In the genomic region with DNA sequence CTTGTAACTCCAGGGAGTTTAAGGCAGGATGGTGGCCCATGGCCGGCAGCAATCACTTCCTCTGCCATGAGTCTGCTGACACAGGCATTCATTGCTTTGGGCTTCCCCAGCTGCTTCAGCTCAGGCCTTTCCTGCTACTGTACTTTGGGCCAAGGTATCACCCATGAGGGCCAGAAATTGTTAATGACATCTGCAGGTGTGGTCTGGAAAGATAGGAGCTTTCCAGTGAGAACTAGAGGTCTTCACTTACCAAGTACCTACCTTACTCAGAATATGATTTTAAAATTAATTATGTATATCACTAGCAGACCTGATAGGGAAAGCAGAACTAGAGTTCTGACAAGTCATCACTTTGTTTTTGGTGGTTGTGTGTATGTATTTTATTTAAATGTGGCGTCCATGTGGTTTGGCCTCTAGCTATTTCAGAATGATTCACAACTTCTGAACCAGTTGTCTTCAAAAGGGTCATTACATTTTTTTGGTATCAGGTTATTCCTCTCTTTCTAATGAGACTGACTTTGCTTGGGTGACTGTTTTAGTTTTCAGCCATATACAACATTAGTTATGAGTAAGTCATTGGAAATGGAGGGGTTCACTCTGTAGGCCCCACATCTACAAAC, we compare ENCODE assay signal across 1 cellular context.
A peak's percentile ranks its signal among the peaks of the same experiment; 100 is the strongest.
TF ChIP-seq lines count a peak whose summit lies in the region.

No MANE protein-coding gene starts in this region.

TF ChIP-seq in GM12878, 131 proteins besides CTCF, POLR2A, EP300 and RAD21 (continued from another document and continues in another):
- TF ChIP-seq, protein P1, sequence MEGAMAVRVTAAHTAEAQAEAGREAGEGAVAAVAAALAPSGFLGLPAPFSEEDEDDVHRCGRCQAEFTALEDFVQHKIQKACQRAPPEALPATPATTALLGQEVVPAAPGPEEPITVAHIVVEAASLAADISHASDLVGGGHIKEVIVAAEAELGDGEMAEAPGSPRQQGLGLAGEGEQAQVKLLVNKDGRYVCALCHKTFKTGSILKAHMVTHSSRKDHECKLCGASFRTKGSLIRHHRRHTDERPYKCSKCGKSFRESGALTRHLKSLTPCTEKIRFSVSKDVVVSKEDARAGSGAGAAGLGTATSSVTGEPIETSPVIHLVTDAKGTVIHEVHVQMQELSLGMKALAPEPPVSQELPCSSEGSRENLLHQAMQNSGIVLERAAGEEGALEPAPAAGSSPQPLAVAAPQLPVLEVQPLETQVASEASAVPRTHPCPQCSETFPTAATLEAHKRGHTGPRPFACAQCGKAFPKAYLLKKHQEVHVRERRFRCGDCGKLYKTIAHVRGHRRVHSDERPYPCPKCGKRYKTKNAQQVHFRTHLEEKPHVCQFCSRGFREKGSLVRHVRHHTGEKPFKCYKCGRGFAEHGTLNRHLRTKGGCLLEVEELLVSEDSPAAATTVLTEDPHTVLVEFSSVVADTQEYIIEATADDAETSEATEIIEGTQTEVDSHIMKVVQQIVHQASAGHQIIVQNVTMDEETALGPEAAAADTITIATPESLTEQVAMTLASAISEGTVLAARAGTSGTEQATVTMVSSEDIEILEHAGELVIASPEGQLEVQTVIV (IDR thresholded peaks at IDR 0.05; ENCODE audit: borderline replicate concordance, partially characterized antibody), result no peak
- no peak for TF ChIP-seq BMI1 (IDR thresholded peaks at IDR 0.05; ENCODE audit: borderline replicate concordance)
- TF ChIP-seq, protein P2, sequence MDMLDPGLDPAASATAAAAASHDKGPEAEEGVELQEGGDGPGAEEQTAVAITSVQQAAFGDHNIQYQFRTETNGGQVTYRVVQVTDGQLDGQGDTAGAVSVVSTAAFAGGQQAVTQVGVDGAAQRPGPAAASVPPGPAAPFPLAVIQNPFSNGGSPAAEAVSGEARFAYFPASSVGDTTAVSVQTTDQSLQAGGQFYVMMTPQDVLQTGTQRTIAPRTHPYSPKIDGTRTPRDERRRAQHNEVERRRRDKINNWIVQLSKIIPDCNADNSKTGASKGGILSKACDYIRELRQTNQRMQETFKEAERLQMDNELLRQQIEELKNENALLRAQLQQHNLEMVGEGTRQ (IDR thresholded peaks at IDR 0.05; ENCODE audit: borderline replicate concordance, low read depth, low read length), result no peak
- TF ChIP-seq, protein P3, sequence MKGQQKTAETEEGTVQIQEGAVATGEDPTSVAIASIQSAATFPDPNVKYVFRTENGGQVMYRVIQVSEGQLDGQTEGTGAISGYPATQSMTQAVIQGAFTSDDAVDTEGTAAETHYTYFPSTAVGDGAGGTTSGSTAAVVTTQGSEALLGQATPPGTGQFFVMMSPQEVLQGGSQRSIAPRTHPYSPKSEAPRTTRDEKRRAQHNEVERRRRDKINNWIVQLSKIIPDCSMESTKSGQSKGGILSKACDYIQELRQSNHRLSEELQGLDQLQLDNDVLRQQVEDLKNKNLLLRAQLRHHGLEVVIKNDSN (IDR thresholded peaks at IDR 0.05; ENCODE audit: borderline replicate concordance, extremely low read length, insufficient read depth, low read depth, low read length), result no peak
- TF ChIP-seq, protein P4, sequence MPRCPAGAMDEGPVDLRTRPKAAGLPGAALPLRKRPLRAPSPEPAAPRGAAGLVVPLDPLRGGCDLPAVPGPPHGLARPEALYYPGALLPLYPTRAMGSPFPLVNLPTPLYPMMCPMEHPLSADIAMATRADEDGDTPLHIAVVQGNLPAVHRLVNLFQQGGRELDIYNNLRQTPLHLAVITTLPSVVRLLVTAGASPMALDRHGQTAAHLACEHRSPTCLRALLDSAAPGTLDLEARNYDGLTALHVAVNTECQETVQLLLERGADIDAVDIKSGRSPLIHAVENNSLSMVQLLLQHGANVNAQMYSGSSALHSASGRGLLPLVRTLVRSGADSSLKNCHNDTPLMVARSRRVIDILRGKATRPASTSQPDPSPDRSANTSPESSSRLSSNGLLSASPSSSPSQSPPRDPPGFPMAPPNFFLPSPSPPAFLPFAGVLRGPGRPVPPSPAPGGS (IDR thresholded peaks at IDR 0.05; ENCODE audit: borderline replicate concordance, insufficient read depth, low read depth, low read length, poor library complexity, severe bottlenecking), result no peak
- TF ChIP-seq, protein P5, sequence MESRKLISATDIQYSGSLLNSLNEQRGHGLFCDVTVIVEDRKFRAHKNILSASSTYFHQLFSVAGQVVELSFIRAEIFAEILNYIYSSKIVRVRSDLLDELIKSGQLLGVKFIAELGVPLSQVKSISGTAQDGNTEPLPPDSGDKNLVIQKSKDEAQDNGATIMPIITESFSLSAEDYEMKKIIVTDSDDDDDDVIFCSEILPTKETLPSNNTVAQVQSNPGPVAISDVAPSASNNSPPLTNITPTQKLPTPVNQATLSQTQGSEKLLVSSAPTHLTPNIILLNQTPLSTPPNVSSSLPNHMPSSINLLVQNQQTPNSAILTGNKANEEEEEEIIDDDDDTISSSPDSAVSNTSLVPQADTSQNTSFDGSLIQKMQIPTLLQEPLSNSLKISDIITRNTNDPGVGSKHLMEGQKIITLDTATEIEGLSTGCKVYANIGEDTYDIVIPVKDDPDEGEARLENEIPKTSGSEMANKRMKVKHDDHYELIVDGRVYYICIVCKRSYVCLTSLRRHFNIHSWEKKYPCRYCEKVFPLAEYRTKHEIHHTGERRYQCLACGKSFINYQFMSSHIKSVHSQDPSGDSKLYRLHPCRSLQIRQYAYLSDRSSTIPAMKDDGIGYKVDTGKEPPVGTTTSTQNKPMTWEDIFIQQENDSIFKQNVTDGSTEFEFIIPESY (IDR thresholded peaks at IDR 0.05), result no peak
- no peak for TF ChIP-seq HDGF (IDR thresholded peaks at IDR 0.05)
- TF ChIP-seq, protein P6, sequence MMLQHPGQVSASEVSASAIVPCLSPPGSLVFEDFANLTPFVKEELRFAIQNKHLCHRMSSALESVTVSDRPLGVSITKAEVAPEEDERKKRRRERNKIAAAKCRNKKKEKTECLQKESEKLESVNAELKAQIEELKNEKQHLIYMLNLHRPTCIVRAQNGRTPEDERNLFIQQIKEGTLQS (IDR thresholded peaks at IDR 0.05; ENCODE audit: borderline replicate concordance, extremely low read depth, low read depth, low read length), result no peak
- no peak for TF ChIP-seq RAD51 (IDR thresholded peaks at IDR 0.05)
- TF ChIP-seq TCF7 (IDR thresholded peaks at IDR 0.05; ENCODE audit: borderline replicate concordance), result peak; percentile 65; the same call in 1 of the 2 replicates
- TF ChIP-seq CREM (IDR thresholded peaks at IDR 0.05; ENCODE audit: low read depth), result 0 out of 2 replicates have a peak, but pooled peaks have one; percentile 48
- TF ChIP-seq TCF3 (IDR thresholded peaks at IDR 0.05; ENCODE audit: borderline replicate concordance, insufficient read depth, low read depth, low read length), result no peak
- TF ChIP-seq HDAC2 (IDR thresholded peaks at IDR 0.05), result no peak
- TF ChIP-seq, protein P7, sequence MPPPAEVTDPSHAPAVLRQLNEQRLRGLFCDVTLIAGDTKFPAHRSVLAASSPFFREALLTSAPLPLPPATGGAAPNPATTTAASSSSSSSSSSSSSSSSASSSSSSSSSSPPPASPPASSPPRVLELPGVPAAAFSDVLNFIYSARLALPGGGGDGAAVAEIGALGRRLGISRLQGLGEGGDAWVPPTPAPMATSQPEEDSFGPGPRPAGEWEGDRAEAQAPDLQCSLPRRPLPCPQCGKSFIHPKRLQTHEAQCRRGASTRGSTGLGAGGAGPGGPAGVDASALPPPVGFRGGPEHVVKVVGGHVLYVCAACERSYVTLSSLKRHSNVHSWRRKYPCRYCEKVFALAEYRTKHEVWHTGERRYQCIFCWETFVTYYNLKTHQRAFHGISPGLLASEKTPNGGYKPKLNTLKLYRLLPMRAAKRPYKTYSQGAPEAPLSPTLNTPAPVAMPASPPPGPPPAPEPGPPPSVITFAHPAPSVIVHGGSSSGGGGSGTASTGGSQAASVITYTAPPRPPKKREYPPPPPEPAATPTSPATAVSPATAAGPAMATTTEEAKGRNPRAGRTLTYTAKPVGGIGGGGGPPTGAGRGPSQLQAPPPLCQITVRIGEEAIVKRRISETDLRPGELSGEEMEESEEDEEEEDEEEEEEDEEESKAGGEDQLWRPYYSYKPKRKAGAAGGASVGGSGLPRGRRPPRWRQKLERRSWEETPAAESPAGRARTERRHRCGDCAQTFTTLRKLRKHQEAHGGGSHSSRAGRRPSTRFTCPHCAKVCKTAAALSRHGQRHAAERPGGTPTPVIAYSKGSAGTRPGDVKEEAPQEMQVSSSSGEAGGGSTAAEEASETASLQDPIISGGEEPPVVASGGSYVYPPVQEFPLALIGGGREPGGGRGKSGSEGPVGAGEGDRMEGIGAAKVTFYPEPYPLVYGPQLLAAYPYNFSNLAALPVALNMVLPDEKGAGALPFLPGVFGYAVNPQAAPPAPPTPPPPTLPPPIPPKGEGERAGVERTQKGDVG (CRISPR knock-in tag; IDR thresholded peaks at IDR 0.05), result no peak
- TF ChIP-seq, protein P8, sequence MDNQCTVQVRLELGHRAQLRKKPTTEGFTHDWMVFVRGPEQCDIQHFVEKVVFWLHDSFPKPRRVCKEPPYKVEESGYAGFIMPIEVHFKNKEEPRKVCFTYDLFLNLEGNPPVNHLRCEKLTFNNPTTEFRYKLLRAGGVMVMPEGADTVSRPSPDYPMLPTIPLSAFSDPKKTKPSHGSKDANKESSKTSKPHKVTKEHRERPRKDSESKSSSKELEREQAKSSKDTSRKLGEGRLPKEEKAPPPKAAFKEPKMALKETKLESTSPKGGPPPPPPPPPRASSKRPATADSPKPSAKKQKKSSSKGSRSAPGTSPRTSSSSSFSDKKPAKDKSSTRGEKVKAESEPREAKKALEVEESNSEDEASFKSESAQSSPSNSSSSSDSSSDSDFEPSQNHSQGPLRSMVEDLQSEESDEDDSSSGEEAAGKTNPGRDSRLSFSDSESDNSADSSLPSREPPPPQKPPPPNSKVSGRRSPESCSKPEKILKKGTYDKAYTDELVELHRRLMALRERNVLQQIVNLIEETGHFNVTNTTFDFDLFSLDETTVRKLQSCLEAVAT (IDR thresholded peaks at IDR 0.05), result no peak
- no peak for TF ChIP-seq SMC3 (IDR thresholded peaks at IDR 0.05; ENCODE audit: borderline replicate concordance, low read length)
- no peak for TF ChIP-seq ZZZ3 (IDR thresholded peaks at IDR 0.05; ENCODE audit: control insufficient read depth, insufficient read length, low read depth)
- peak; percentile 81 for TF ChIP-seq YY1 (IDR thresholded peaks at IDR 0.05; ENCODE audit: low read depth, low read length)
- no peak for TF ChIP-seq SREBF1 (IDR thresholded peaks at IDR 0.05; ENCODE audit: low read length)
- TF ChIP-seq, protein P9, sequence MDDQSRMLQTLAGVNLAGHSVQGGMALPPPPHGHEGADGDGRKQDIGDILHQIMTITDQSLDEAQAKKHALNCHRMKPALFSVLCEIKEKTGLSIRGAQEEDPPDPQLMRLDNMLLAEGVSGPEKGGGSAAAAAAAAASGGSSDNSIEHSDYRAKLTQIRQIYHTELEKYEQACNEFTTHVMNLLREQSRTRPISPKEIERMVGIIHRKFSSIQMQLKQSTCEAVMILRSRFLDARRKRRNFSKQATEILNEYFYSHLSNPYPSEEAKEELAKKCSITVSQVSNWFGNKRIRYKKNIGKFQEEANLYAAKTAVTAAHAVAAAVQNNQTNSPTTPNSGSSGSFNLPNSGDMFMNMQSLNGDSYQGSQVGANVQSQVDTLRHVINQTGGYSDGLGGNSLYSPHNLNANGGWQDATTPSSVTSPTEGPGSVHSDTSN (IDR thresholded peaks at IDR 0.05; ENCODE audit: insufficient replicate concordance, low read depth, low read length), result no peak
- TF ChIP-seq, protein P10, sequence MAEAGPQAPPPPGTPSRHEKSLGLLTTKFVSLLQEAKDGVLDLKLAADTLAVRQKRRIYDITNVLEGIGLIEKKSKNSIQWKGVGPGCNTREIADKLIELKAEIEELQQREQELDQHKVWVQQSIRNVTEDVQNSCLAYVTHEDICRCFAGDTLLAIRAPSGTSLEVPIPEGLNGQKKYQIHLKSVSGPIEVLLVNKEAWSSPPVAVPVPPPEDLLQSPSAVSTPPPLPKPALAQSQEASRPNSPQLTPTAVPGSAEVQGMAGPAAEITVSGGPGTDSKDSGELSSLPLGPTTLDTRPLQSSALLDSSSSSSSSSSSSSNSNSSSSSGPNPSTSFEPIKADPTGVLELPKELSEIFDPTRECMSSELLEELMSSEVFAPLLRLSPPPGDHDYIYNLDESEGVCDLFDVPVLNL (IDR thresholded peaks at IDR 0.05; ENCODE audit: low read depth, low read length), result no peak
- TF ChIP-seq, protein P11, sequence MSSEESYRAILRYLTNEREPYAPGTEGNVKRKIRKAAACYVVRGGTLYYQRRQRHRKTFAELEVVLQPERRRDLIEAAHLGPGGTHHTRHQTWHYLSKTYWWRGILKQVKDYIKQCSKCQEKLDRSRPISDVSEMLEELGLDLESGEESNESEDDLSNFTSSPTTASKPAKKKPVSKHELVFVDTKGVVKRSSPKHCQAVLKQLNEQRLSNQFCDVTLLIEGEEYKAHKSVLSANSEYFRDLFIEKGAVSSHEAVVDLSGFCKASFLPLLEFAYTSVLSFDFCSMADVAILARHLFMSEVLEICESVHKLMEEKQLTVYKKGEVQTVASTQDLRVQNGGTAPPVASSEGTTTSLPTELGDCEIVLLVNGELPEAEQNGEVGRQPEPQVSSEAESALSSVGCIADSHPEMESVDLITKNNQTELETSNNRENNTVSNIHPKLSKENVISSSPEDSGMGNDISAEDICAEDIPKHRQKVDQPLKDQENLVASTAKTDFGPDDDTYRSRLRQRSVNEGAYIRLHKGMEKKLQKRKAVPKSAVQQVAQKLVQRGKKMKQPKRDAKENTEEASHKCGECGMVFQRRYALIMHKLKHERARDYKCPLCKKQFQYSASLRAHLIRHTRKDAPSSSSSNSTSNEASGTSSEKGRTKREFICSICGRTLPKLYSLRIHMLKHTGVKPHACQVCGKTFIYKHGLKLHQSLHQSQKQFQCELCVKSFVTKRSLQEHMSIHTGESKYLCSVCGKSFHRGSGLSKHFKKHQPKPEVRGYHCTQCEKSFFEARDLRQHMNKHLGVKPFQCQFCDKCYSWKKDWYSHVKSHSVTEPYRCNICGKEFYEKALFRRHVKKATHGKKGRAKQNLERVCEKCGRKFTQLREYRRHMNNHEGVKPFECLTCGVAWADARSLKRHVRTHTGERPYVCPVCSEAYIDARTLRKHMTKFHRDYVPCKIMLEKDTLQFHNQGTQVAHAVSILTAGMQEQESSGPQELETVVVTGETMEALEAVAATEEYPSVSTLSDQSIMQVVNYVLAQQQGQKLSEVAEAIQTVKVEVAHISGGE (CRISPR knock-in tag; IDR thresholded peaks at IDR 0.05), result no peak
- TF ChIP-seq, protein P12, sequence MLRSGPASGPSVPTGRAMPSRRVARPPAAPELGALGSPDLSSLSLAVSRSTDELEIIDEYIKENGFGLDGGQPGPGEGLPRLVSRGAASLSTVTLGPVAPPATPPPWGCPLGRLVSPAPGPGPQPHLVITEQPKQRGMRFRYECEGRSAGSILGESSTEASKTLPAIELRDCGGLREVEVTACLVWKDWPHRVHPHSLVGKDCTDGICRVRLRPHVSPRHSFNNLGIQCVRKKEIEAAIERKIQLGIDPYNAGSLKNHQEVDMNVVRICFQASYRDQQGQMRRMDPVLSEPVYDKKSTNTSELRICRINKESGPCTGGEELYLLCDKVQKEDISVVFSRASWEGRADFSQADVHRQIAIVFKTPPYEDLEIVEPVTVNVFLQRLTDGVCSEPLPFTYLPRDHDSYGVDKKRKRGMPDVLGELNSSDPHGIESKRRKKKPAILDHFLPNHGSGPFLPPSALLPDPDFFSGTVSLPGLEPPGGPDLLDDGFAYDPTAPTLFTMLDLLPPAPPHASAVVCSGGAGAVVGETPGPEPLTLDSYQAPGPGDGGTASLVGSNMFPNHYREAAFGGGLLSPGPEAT (IDR thresholded peaks at IDR 0.05; ENCODE audit: low read depth), result peak; percentile 41; the same call in 1 of the 2 replicates
